In genomic region chr13:110266431-110266809, GRCh38 we compare ENCODE assay signal across 14 cellular contexts. TPM values are rescaled to one million over a fixed set of nuclear protein-coding genes. Genes with fewer than 3 reads are reported as not detected.
DNase-seq lines count a peak whose midpoint lies in the region; ATAC-seq and TF ChIP-seq lines count a peak whose summit lies in the region.
"Had no signal": no experiment of that assay in that cellular context is flagged by ENCODE, and none has a peak within 500 bp of the region (broad histone marks: within the 10 kb centered on the region; RNA-seq: fewer than 3 reads in every experiment).

No MANE protein-coding gene starts in this region.

- H3K4me2 ChIP-seq in fibroblast of lung (ENCODE audit: extremely low read depth, insufficient read depth, low read length) = peak overlapping the region; percentile 51

- H3K27me3 ChIP-seq in right atrium auricular region = no peaks in the 10 kb centered on the region
- no peaks in the 10 kb centered on the region for H3K27me3 ChIP-seq in fibroblast of lung (ENCODE audit: control insufficient read depth, insufficient read depth, low read length)
- no peaks in the 10 kb centered on the region for H3K27me3 ChIP-seq in rectal smooth muscle tissue (ENCODE audit: control insufficient read depth, insufficient read depth, low read length)

- no peaks in the 10 kb centered on the region for H3K9me3 ChIP-seq in right atrium auricular region
- H3K9me3 ChIP-seq in fibroblast of lung (ENCODE audit: control insufficient read depth, insufficient read depth, low read depth, low read length) = no peaks in the 10 kb centered on the region

- peaks cover 0 to 96% of the 10 kb centered on the region in 2 donors for H3K4me1 ChIP-seq in right atrium auricular region
- peaks cover 36% of the 10 kb centered on the region for H3K4me1 ChIP-seq in fibroblast of lung (ENCODE audit: control insufficient read depth, extremely low read depth, insufficient read depth, low read length)
- H3K4me1 ChIP-seq in rectal smooth muscle tissue (ENCODE audit: control insufficient read depth, insufficient read depth, low read length) = peaks cover 54% of the 10 kb centered on the region

- no peak overlapping the region for H2AFZ ChIP-seq in fibroblast of lung (ENCODE audit: low read length)

- H3K9ac ChIP-seq in fibroblast of lung (ENCODE audit: insufficient read depth, low read length) = no peak overlapping the region
- no peak overlapping the region for H3K9ac ChIP-seq in rectal smooth muscle tissue (ENCODE audit: low read length)

- H3K79me2 ChIP-seq in fibroblast of lung (ENCODE audit: control insufficient read depth, insufficient read depth, low read length) = peaks cover 63% of the 10 kb centered on the region

- intact Hi-C loops in Right ventricle myocardium superior (cut with DNase I) = no loop called here

- H3K4me3 ChIP-seq in right atrium auricular region = peak overlapping the region in 1 of 2 donors; percentile 14
- H3K4me3 ChIP-seq in fibroblast of lung (replicated peaks in 1 of 4; ENCODE audit: control extremely low read depth in 1 of 4, insufficient read depth in 1 of 4, low read depth in 3 of 4, low read length in 4 of 4) = no peak overlapping the region
- H3K4me3 ChIP-seq in rectal smooth muscle tissue (ENCODE audit: low read length) = no peak overlapping the region

- TF ChIP-seq CTCF in right atrium auricular region (IDR thresholded peaks at IDR 0.05) = no peak
- TF ChIP-seq CTCF in fibroblast of lung (conservative IDR thresholded peaks at IDR 0.05 in 1 of 2, IDR thresholded peaks at IDR 0.05 in 1 of 2; ENCODE audit: low read depth in 1 of 2, low read length in 2 of 2) = no peak

- ATAC-seq in Right ventricle myocardium superior (ENCODE audit: poor library complexity) (no peak), GM19035 (IDR thresholded peaks at IDR 0.05; ENCODE audit: unreplicated experiment) (no peak), GM21825 (IDR thresholded peaks at IDR 0.05; ENCODE audit: unreplicated experiment) (no peak)

- DNase-seq in right atrium auricular region (ENCODE audit: low spot score) (no peak), Right ventricle myocardium superior (no peak), fibroblast of lung (ENCODE audit: low read depth in 2 of 2) (no peak), germinal center (ENCODE audit: low spot score) (no peak), NCI-H146 (lab: John Stamatoyannopoulos, UW) (no peak)
- DNase-seq: activated CD4-positive, CD25-positive, alpha-beta regulatory T cell treated with anti-CD3 and anti-CD28 coated beads, Interleukin-2, amount 50 U/mL, for 72 hours; CD4-positive, alpha-beta memory T cell; DMS79; NCI-H2081 treated with DMSO at 0.1 percent for 48 hours; NCI-H526; SHP77 treated with DMSO at 0.1 percent for 48 hours had no signal

- H3K36me3 ChIP-seq in right atrium auricular region (no peaks in the 10 kb centered on the region), fibroblast of lung (ENCODE audit: control insufficient read depth, insufficient read depth, low read length) (no peaks in the 10 kb centered on the region), rectal smooth muscle tissue (ENCODE audit: control insufficient read depth, insufficient read depth, low read length) (no peaks in the 10 kb centered on the region)

- no peaks in the 10 kb centered on the region for H4K20me1 ChIP-seq in fibroblast of lung (ENCODE audit: control insufficient read depth, extremely low read depth, insufficient read depth, low read length)

- peak overlapping the region; percentile 58 to 65 for H3K27ac ChIP-seq in right atrium auricular region
- H3K27ac ChIP-seq in fibroblast of lung (ENCODE audit: insufficient read depth, low read length) = no peak overlapping the region
- H3K27ac ChIP-seq in rectal smooth muscle tissue (ENCODE audit: low read depth, low read length) = peak overlapping the region; percentile 54

RNA-seq across cellular contexts. Expression of gene COL4A1, which starts 40.5 kb away (rescaled TPM):
- total RNA-seq in right atrium auricular region (100 to 1,000 TPM; 140 to 201 TPM), Right ventricle myocardium superior (107 TPM), fibroblast of lung (34.0 and 57.5 TPM in 2 replicates)
- polyA plus RNA-seq in fibroblast of lung = 18.4 and 607 TPM in 2 replicates
- polyA plus RNA-seq in fibroblast of lung (2012) = 19.5 and 691 TPM in 2 replicates
- 30.9 and 567 TPM in 2 replicates for polyA minus RNA-seq in fibroblast of lung (ENCODE audit: low replicate concordance)
- total RNA-seq: CD4-positive, alpha-beta memory T cell had no signal
- polyA plus RNA-seq: CD4-positive, alpha-beta memory T cell had no signal

RNA-seq across cellular contexts. Expression of gene COL4A2, which starts 40.7 kb away (rescaled TPM):
- total RNA-seq in right atrium auricular region (100 to 1,000 TPM; 141 to 153 TPM), Right ventricle myocardium superior (91.2 TPM), fibroblast of lung (93.1 and 123 TPM in 2 replicates)
- polyA plus RNA-seq in fibroblast of lung = 43.8 and 463 TPM in 2 replicates
- polyA plus RNA-seq in fibroblast of lung (2012) = 52.1 and 712 TPM in 2 replicates
- polyA minus RNA-seq in fibroblast of lung (ENCODE audit: low replicate concordance) = 56.9 and 841 TPM in 2 replicates
- total RNA-seq: CD4-positive, alpha-beta memory T cell had no signal
- polyA plus RNA-seq: CD4-positive, alpha-beta memory T cell had no signal
